In the genomic region with DNA sequence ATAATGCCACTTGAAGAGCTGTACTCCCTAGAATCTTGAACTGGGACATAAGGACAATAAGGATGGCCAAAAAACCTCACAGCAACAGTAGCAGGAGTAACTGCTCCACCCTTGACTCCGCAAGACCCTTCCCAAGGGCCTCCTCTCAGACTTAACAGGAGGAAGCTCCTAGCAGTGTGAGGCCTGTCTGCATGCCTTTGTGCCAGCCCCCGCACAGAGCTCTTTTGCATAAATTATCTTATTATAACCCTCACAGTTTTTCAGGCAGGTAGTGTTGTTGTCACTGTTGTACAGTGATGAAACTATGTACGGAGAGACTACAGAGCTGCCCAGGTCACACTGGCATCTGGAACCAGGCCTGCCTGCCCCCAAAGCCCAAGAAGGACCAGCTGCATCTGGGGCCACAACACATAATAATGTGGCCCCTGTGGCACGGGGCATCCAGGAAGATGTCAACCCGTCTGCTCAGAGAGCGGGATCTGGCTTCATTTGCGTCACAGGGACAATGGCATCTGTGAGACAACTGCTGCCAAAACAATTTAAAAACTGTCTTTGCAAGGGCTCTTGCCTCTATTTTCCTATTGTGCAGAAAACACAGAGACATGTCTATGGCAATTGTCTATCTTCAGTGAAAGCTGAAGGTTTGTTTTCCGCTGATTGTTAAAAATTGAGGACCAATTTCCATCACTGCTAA, we compare ENCODE assay signal across 19 cellular contexts.
"Had no signal": no experiment of that assay in that cellular context is flagged by ENCODE, and none has a peak within 500 bp of the region (broad histone marks: within the 10 kb centered on the region; RNA-seq: fewer than 3 reads in every experiment).

No MANE protein-coding gene starts in this region.

- FAIRE-seq: pancreas had no signal

- H3K36me3 ChIP-seq: ascending aorta, uterus had no signal

- H3K27ac Mint-ChIP-seq: activated CD4-positive, alpha-beta memory T cell treated with anti-CD3 and anti-CD28 coated beads, Interleukin-2, amount 10 ng/mL, durations not matched to agents 7 days and 5 days; activated CD4-positive, alpha-beta T cell treated with anti-CD3 and anti-CD28 coated beads for 36 hours; dendritic cell treated with granulocyte-macrophage colony-stimulating factor and Interleukin-4, amounts not matched to agents 40 ng/mL and 50 ng/mL, for 4 days; immature natural killer cell; memory B cell; stimulated activated naive CD8-positive, alpha-beta T cell treated with anti-CD3 and anti-CD28 coated beads, Interleukin-15, amount 100 ng/mL, for 72 hours; T-cell had no signal

- H3K27ac ChIP-seq: ascending aorta, left lung, skin epidermis, thyroid gland, uterus, WERI-Rb-1 had no signal

- H3K9me3 ChIP-seq: ascending aorta, left lung, pancreas, thyroid gland, uterus had no signal

- H3K27me3 ChIP-seq: ascending aorta, left lung, pancreas, thyroid gland, uterus had no signal

- DNase-seq: activated CD4-positive, alpha-beta memory T cell treated with anti-CD3 and anti-CD28 coated beads, Interleukin-2, amount 10 ng/mL, durations not matched to agents 7 days and 5 days; activated CD4-positive, alpha-beta T cell treated with anti-CD3 and anti-CD28 coated beads for 36 hours; activated CD8-positive, alpha-beta memory T cell treated with anti-CD3 and anti-CD28 coated beads, Interleukin-2, amount 50 U/mL, for 48 hours; activated naive CD4-positive, alpha-beta T cell; central memory CD4-positive, alpha-beta T cell; immature natural killer cell; left lung; stimulated activated CD4-positive, alpha-beta T cell treated with anti-CD3 and anti-CD28 coated beads, Interleukin-4, amount 100 ng/mL, for 4 hours; stimulated activated naive CD8-positive, alpha-beta T cell treated with anti-CD3 and anti-CD28 coated beads, Interleukin-15, amount 100 ng/mL, for 72 hours; T-cell; thyroid gland; uterus; WERI-Rb-1 had no signal

- H3K4me1 ChIP-seq: thyroid gland, uterus had no signal

- H3K9me3 Mint-ChIP-seq: activated CD4-positive, alpha-beta memory T cell treated with anti-CD3 and anti-CD28 coated beads, Interleukin-2, amount 10 ng/mL, durations not matched to agents 7 days and 5 days; dendritic cell treated with granulocyte-macrophage colony-stimulating factor and Interleukin-4, amounts not matched to agents 40 ng/mL and 50 ng/mL, for 4 days; immature natural killer cell; neural crest cell; stimulated activated naive CD8-positive, alpha-beta T cell treated with anti-CD3 and anti-CD28 coated beads, Interleukin-15, amount 100 ng/mL, for 72 hours; T-cell had no signal

- H3K4me3 Mint-ChIP-seq: activated CD4-positive, alpha-beta memory T cell treated with anti-CD3 and anti-CD28 coated beads, Interleukin-2, amount 10 ng/mL, durations not matched to agents 7 days and 5 days; activated CD4-positive, alpha-beta T cell treated with anti-CD3 and anti-CD28 coated beads for 36 hours; dendritic cell treated with granulocyte-macrophage colony-stimulating factor and Interleukin-4, amounts not matched to agents 40 ng/mL and 50 ng/mL, for 4 days; immature natural killer cell; memory B cell; neural crest cell; stimulated activated naive CD8-positive, alpha-beta T cell treated with anti-CD3 and anti-CD28 coated beads, Interleukin-15, amount 100 ng/mL, for 72 hours; T-cell had no signal

- H3K27me3 Mint-ChIP-seq: activated CD4-positive, alpha-beta T cell treated with anti-CD3 and anti-CD28 coated beads for 36 hours; dendritic cell treated with granulocyte-macrophage colony-stimulating factor and Interleukin-4, amounts not matched to agents 40 ng/mL and 50 ng/mL, for 4 days; memory B cell; stimulated activated naive CD8-positive, alpha-beta T cell treated with anti-CD3 and anti-CD28 coated beads, Interleukin-15, amount 100 ng/mL, for 72 hours; T-cell had no signal

- H3K36me3 Mint-ChIP-seq: immature natural killer cell, memory B cell, T-cell had no signal

- H3K4me1 Mint-ChIP-seq: activated CD4-positive, alpha-beta memory T cell treated with anti-CD3 and anti-CD28 coated beads, Interleukin-2, amount 10 ng/mL, durations not matched to agents 7 days and 5 days; activated CD4-positive, alpha-beta T cell treated with anti-CD3 and anti-CD28 coated beads for 36 hours; immature natural killer cell; memory B cell; stimulated activated naive CD8-positive, alpha-beta T cell treated with anti-CD3 and anti-CD28 coated beads, Interleukin-15, amount 100 ng/mL, for 72 hours; T-cell had no signal

- ATAC-seq: activated CD4-positive, alpha-beta T cell treated with anti-CD3 and anti-CD28 coated beads for 36 hours; left lung; stimulated activated naive CD8-positive, alpha-beta T cell treated with anti-CD3 and anti-CD28 coated beads, Interleukin-15, amount 100 ng/mL, for 72 hours had no signal

- H3K4me3 ChIP-seq: ascending aorta, left lung, pancreas, skin epidermis, thyroid gland, uterus had no signal
